Comparison of ENCODE assay signal across 19 cellular contexts in genomic region chr2:30777662-30778505, GRCh38. TPM values are rescaled to one million over a fixed set of nuclear protein-coding genes. Genes with fewer than 3 reads are reported as not detected.
"Had no signal": no experiment of that assay in that cellular context is flagged by ENCODE, and none has a peak within 500 bp of the region (broad histone marks: within the 10 kb centered on the region; RNA-seq: fewer than 3 reads in every experiment).

No MANE protein-coding gene starts in this region.

- H3K9me3 ChIP-seq: gastroesophageal sphincter, testis had no signal

- H3K9me3 Mint-ChIP-seq: activated T-cell treated with anti-CD3 and anti-CD28 coated beads, Interleukin-2, amount 50 U/mL, for 4 hours; stimulated activated naive CD8-positive, alpha-beta T cell treated with anti-CD3 and anti-CD28 coated beads, Interleukin-15, amount 100 ng/mL, for 72 hours had no signal

- H3K4me3 Mint-ChIP-seq: activated T-cell treated with anti-CD3 and anti-CD28 coated beads, Interleukin-2, amount 50 U/mL, for 4 hours; stimulated activated naive CD8-positive, alpha-beta T cell treated with anti-CD3 and anti-CD28 coated beads, Interleukin-15, amount 100 ng/mL, for 72 hours had no signal

- H3K27ac Mint-ChIP-seq: stimulated activated naive CD8-positive, alpha-beta T cell treated with anti-CD3 and anti-CD28 coated beads, Interleukin-15, amount 100 ng/mL, for 72 hours had no signal

- H3K27me3 ChIP-seq: testis had no signal

- H3K27ac ChIP-seq: gastroesophageal sphincter, testis had no signal

- ATAC-seq: activated T-cell treated with anti-CD3 and anti-CD28 coated beads, Interleukin-2, amount 50 U/mL, for 4 hours; gastroesophageal sphincter; left ventricle myocardium superior; sciatic nerve; stimulated activated naive CD8-positive, alpha-beta T cell treated with anti-CD3 and anti-CD28 coated beads, Interleukin-15, amount 100 ng/mL, for 72 hours had no signal

- H3K36me3 ChIP-seq: gastroesophageal sphincter had no signal

- H3K4me3 ChIP-seq: gastroesophageal sphincter, testis had no signal

- DNase-seq: activated CD4-positive, alpha-beta T cell treated with anti-CD3 and anti-CD28 coated beads for 1 hour; activated CD4-positive, alpha-beta T cell treated with anti-CD3 and anti-CD28 coated beads, Interleukin-2, amount 50 U/mL, for 4 hours; activated effector memory CD4-positive, alpha-beta T cell treated with Interleukin-2 at 50 U/mL for 16 hours; activated naive CD4-positive, alpha-beta T cell treated with anti-CD3 and anti-CD28 coated beads, Interleukin-2, amount 50 U/mL, for 16 hours; activated T-cell treated with anti-CD3 and anti-CD28 coated beads, Interleukin-2, amount 50 U/mL, for 4 hours; dermis blood vessel endothelial cell; left ventricle myocardium superior; mesenchymal stem cell; stimulated activated CD4-positive, alpha-beta T cell treated with anti-CD3 and anti-CD28 coated beads, Interleukin-1b, Interleukin-23, amount 100 ng/mL, for 48 hours; stimulated activated naive CD8-positive, alpha-beta T cell treated with anti-CD3 and anti-CD28 coated beads, Interleukin-15, amount 100 ng/mL, for 72 hours; T-helper 9 cell; testis had no signal

- H3K4me1 ChIP-seq: gastroesophageal sphincter, testis had no signal

RNA-seq across cellular contexts. Expression of gene CAPN13, which starts 29.4 kb away (rescaled TPM):
- total RNA-seq: astrocyte, dermis blood vessel endothelial cell, left ventricle myocardium superior, myocyte, osteoblast, pulmonary artery endothelial cell had no signal
- polyA plus RNA-seq: neural cell had no signal
